13 cellular contexts compared by ENCODE assay signal in genomic region chr6:47669684-47670515, GRCh38. TPM values are rescaled to one million over a fixed set of nuclear protein-coding genes. Genes with fewer than 3 reads are reported as not detected.
DNase-seq lines count a peak whose midpoint lies in the region; ATAC-seq lines count a peak whose summit lies in the region.
"Had no signal": no experiment of that assay in that cellular context is flagged by ENCODE, and none has a peak within 500 bp of the region (broad histone marks: within the 10 kb centered on the region; RNA-seq: fewer than 3 reads in every experiment).

No MANE protein-coding gene starts in this region.

- H3K27me3 ChIP-seq in ACC112 (ENCODE audit: insufficient read depth, low read length) (no peaks in the 10 kb centered on the region), HUES48 (ENCODE audit: control insufficient read depth, insufficient read depth, low read length) (no peaks in the 10 kb centered on the region)
- H3K27me3 ChIP-seq: SJSA1, testis had no signal

- H3K4me1 ChIP-seq in ACC112 (ENCODE audit: control insufficient read depth, insufficient read depth, low read length, unreplicated experiment), result peaks cover 6% of the 10 kb centered on the region
- H3K4me1 ChIP-seq in HUES48 (ENCODE audit: control insufficient read depth, insufficient read depth, low read length), result peaks cover 24% of the 10 kb centered on the region
- H3K4me1 ChIP-seq: SJSA1, testis had no signal

- DNase-seq in amniotic epithelial cell (ENCODE audit: low read depth), result peak; percentile 96
- DNase-seq in left colon, result no peak
- DNase-seq in NCI-H2081 treated with DMSO at 0.1 percent for 48 hours (lab: John Stamatoyannopoulos, UW), result no peak
- no peak for DNase-seq in T-helper 1 cell
- no peak for DNase-seq in stimulated activated effector memory CD8-positive, alpha-beta T cell treated with anti-CD3 and anti-CD28 coated beads, Interleukin-12 subunit alpha, Interleukin-12 subunit beta, amount 100 ng/mL, for 72 hours (ENCODE audit: low spot score in 2 of 2)
- DNase-seq: AML-193, HFFc6, testis had no signal

- H3K4me3 ChIP-seq in ACC112 (ENCODE audit: low read depth, low read length), result no peak overlapping the region
- no peak overlapping the region for H3K4me3 ChIP-seq in HUES48 (ENCODE audit: low read depth, low read length)
- H3K4me3 ChIP-seq: SJSA1, testis had no signal

- H3K4me1 Mint-ChIP-seq in stimulated activated effector memory CD8-positive, alpha-beta T cell treated with anti-CD3 and anti-CD28 coated beads, Interleukin-12 subunit alpha, Interleukin-12 subunit beta, amount 100 ng/mL, for 72 hours, result no peaks in the 10 kb centered on the region

- H3K27ac Mint-ChIP-seq in stimulated activated effector memory CD8-positive, alpha-beta T cell treated with anti-CD3 and anti-CD28 coated beads, Interleukin-12 subunit alpha, Interleukin-12 subunit beta, amount 100 ng/mL, for 72 hours, result no peak overlapping the region
- H3K27ac Mint-ChIP-seq: HFFc6 had no signal

- no peak overlapping the region for H3K9ac ChIP-seq in HUES48 (ENCODE audit: low read depth, low read length)

- no peaks in the 10 kb centered on the region for H3K36me3 Mint-ChIP-seq in stimulated activated effector memory CD8-positive, alpha-beta T cell treated with anti-CD3 and anti-CD28 coated beads, Interleukin-12 subunit alpha, Interleukin-12 subunit beta, amount 100 ng/mL, for 72 hours

- ATAC-seq in left colon, result peak; percentile 27
- no peak for ATAC-seq in GM21360 (IDR thresholded peaks at IDR 0.05; ENCODE audit: unreplicated experiment)
- no peak for ATAC-seq in stimulated activated effector memory CD8-positive, alpha-beta T cell treated with anti-CD3 and anti-CD28 coated beads, Interleukin-12 subunit alpha, Interleukin-12 subunit beta, amount 100 ng/mL, for 72 hours

- H3K36me3 ChIP-seq in ACC112 (ENCODE audit: insufficient read depth, low read length) (no peaks in the 10 kb centered on the region), HUES48 (ENCODE audit: control insufficient read depth, insufficient read depth, low read length) (no peaks in the 10 kb centered on the region)
- H3K36me3 ChIP-seq: SJSA1 had no signal

- H3K9me3 ChIP-seq in HUES48 (ENCODE audit: control insufficient read depth, insufficient read depth, low read length), result no peaks in the 10 kb centered on the region
- H3K9me3 ChIP-seq: SJSA1, testis had no signal

- no peak overlapping the region for H3K4me3 Mint-ChIP-seq in stimulated activated effector memory CD8-positive, alpha-beta T cell treated with anti-CD3 and anti-CD28 coated beads, Interleukin-12 subunit alpha, Interleukin-12 subunit beta, amount 100 ng/mL, for 72 hours
- H3K4me3 Mint-ChIP-seq: HFFc6 had no signal

- peak overlapping the region; percentile 3 for H2AFZ ChIP-seq in ACC112 (ENCODE audit: low read length, unreplicated experiment)

- intact Hi-C loops in left colon (cut with DNase I, micrococcal nuclease), result no loop called here

- H3K9me3 Mint-ChIP-seq in stimulated activated effector memory CD8-positive, alpha-beta T cell treated with anti-CD3 and anti-CD28 coated beads, Interleukin-12 subunit alpha, Interleukin-12 subunit beta, amount 100 ng/mL, for 72 hours, result no peaks in the 10 kb centered on the region
- H3K9me3 Mint-ChIP-seq: HFFc6 had no signal

- H3K79me2 ChIP-seq in ACC112 (ENCODE audit: control insufficient read depth, insufficient read depth, low read length, unreplicated experiment), result no peaks in the 10 kb centered on the region

- H3K27ac ChIP-seq in ACC112 (ENCODE audit: low read depth, low read length) (no peak overlapping the region), HUES48 (ENCODE audit: low read depth, low read length) (peak overlapping the region; percentile 96)
- H3K27ac ChIP-seq: SJSA1, testis had no signal

RNA-seq across cellular contexts. Expression of gene ADGRF4, which starts 28.5 kb away (rescaled TPM):
- 1 to 10 TPM; 2.0 to 4.0 TPM for total RNA-seq in left colon
- total RNA-seq: HFFc6, liver, SJSA1 had no signal
